ENCODE assay signal across 20 cellular contexts in the genomic region with DNA sequence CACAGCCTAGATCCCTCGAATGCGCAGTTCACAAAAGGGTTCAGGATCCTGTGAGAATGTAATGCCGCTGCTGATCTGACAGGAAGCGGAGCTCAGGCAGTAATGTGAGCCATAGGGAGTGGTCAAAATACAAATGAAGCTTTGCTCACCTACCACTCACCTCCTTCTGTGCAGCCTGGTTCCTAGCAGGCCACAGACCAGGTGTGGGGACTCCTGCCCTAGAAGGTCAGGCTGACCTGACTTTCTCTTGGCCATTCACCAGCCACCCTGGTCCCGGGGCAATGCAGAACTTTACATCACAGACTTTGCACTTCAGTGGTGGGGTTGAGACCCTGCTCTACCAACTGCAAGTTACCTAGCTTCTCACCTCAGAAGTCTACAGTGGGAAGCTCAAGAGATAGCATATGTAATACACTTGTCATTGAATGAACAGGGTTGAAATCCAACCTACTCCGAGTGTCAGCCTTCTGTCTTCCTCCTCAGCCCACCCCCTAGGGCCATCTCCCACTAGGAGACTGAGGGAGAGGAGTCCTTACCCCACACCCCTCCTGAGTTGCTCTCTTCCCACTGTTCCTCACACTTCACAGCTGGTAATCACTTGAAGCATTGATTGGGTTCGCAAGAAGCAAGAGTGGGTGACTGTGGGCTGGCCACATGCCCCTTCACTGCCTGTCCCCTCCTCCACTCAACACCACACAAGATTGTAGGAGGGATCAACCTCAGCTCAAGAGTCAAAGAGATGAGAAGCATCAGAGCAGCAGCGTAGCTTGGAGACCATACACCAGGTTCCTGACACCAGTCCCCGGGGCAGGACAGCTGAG. TPM values are rescaled to one million over a fixed set of nuclear protein-coding genes. Genes with fewer than 3 reads are reported as not detected.
A peak's percentile ranks its signal among the peaks of the same experiment; 100 is the strongest.
DNase-seq lines count a peak whose midpoint lies in the region; ATAC-seq and TF ChIP-seq lines count a peak whose summit lies in the region.
"Had no signal": no experiment of that assay in that cellular context is flagged by ENCODE, and none has a peak within 500 bp of the region (broad histone marks: within the 10 kb centered on the region; RNA-seq: fewer than 3 reads in every experiment).

No MANE protein-coding gene starts in this region.

- intact Hi-C loops in CD4-positive, alpha-beta memory T cell (cut with micrococcal nuclease) = no loop called here
- intact Hi-C loops in Panc1 (cut with micrococcal nuclease; ENCODE audit: unreplicated experiment) = no loop called here

- peak in 2 of 3 donors; percentile 36 to 59 for DNase-seq in CD4-positive, CD25-positive, alpha-beta regulatory T cell
- peak in 3 of 5 donors; percentile 33 to 48 (median 46) for DNase-seq in CD4-positive, alpha-beta memory T cell
- DNase-seq in Panc1 (ENCODE audit: low read depth, low spot score) = no peak
- DNase-seq in stimulated activated naive CD4-positive, alpha-beta T cell treated with Interleukin-2 at 50 U/mL for 16 hours (lab: John Stamatoyannopoulos, UW) = no peak
- no peak for DNase-seq in germinal center (ENCODE audit: low spot score)
- DNase-seq in NCI-H2227 (lab: John Stamatoyannopoulos, UW; ENCODE audit: unreplicated experiment) = no peak
- DNase-seq: activated B cell treated with CpG ODN at 0.5 μM for 24 hours, dermis blood vessel endothelial cell, glutamatergic neuron, Kasumi-1, NCI-H1436 treated with DMSO at 0.1 percent for 48 hours, RPMI8226 had no signal

- no peak overlapping the region for H3K4me3 Mint-ChIP-seq in CD4-positive, CD25-positive, alpha-beta regulatory T cell
- no peak overlapping the region for H3K4me3 Mint-ChIP-seq in CD4-positive, alpha-beta memory T cell
- H3K4me3 Mint-ChIP-seq: activated B cell treated with CpG ODN at 0.5 μM for 24 hours; activated T-helper 1 cell treated with anti-CD3 and anti-CD28 coated beads, Interleukin-12 subunit alpha, Interleukin-12 subunit beta, Interleukin-2, Interleukin-4 antibody, amounts not matched to agents 30 ng/mL and 10 ng/mL and 1 ng/mL, durations not matched to agents 14 hours and 24 hours and 36 hours; memory B cell had no signal

- H3K36me3 ChIP-seq in CD4-positive, CD25-positive, alpha-beta regulatory T cell (ENCODE audit: control insufficient read depth, insufficient read depth, low read length) = no peaks in the 10 kb centered on the region
- no peaks in the 10 kb centered on the region for H3K36me3 ChIP-seq in CD4-positive, alpha-beta memory T cell (ENCODE audit: insufficient read depth, low read length)
- H3K36me3 ChIP-seq in Panc1 (ENCODE audit: control insufficient read depth, insufficient read depth, low read length) = no peaks in the 10 kb centered on the region
- H3K36me3 ChIP-seq: BLaER1, neutrophil had no signal

- H3K27me3 ChIP-seq in CD4-positive, CD25-positive, alpha-beta regulatory T cell (ENCODE audit: control insufficient read depth, insufficient read depth, low read length) = no peaks in the 10 kb centered on the region
- no peaks in the 10 kb centered on the region for H3K27me3 ChIP-seq in CD4-positive, alpha-beta memory T cell (ENCODE audit: insufficient read depth, low read length)
- H3K27me3 ChIP-seq in Panc1 (ENCODE audit: control insufficient read depth, insufficient read depth, low read length) = peaks cover 5% of the 10 kb centered on the region; the same call in 1 of the 2 replicates
- H3K27me3 ChIP-seq: BLaER1, neutrophil had no signal

- CTCF ChIA-PET in CD4-positive, alpha-beta memory T cell (lab: Charles Lee; ENCODE audit: partially characterized antibody) = interaction anchor here (0.8 to 1.5 kb wide), 5 partner anchors 11 to 38 kb away, joined by 3 to 8 read pairs (median 3); no protein-coding TSS in a partner anchor
- CTCF ChIA-PET in Panc1 (lab: Charles Lee) = interaction anchor here (0.6 kb wide), 1 partner anchor 17 kb away, joined by 3 read pairs; no protein-coding TSS in a partner anchor

- in situ Hi-C loops in Panc1 (cut with HindIII; ENCODE audit: low pct_unique_long_range_greater_than_20kb, low sequenced_read_pairs) = no loop called here

- peak overlapping the region in 1 of 3 donors; percentile 67 for H3K27ac Mint-ChIP-seq in CD4-positive, CD25-positive, alpha-beta regulatory T cell
- peak overlapping the region in 1 of 7 donors; percentile 65 for H3K27ac Mint-ChIP-seq in CD4-positive, alpha-beta memory T cell
- H3K27ac Mint-ChIP-seq: activated B cell treated with CpG ODN at 0.5 μM for 24 hours; activated T-helper 1 cell treated with anti-CD3 and anti-CD28 coated beads, Interleukin-12 subunit alpha, Interleukin-12 subunit beta, Interleukin-2, Interleukin-4 antibody, amounts not matched to agents 30 ng/mL and 10 ng/mL and 1 ng/mL, durations not matched to agents 14 hours and 24 hours and 36 hours; memory B cell had no signal

- no peaks in the 10 kb centered on the region for H3K36me3 Mint-ChIP-seq in CD4-positive, CD25-positive, alpha-beta regulatory T cell
- H3K36me3 Mint-ChIP-seq in CD4-positive, alpha-beta memory T cell = no peaks in the 10 kb centered on the region
- H3K36me3 Mint-ChIP-seq: memory B cell had no signal

- TF ChIP-seq CTCF in Panc1 (IDR thresholded peaks at IDR 0.05) = no peak

- no TSS peak for BruUV-seq in Panc1 (replicated peaks; lab: Mats Ljungman, UMichigan)

- peak in 1 of 2 donors; percentile 29 for ATAC-seq in CD4-positive, CD25-positive, alpha-beta regulatory T cell (ENCODE audit: low read depth in 2 of 2)
- ATAC-seq in Panc1 (peak; percentile 56), esophagus mucosa (peak; percentile 7)

- H3K27me3 Mint-ChIP-seq in CD4-positive, CD25-positive, alpha-beta regulatory T cell = peaks cover 14% of the 10 kb centered on the region
- no peaks in the 10 kb centered on the region for H3K27me3 Mint-ChIP-seq in CD4-positive, alpha-beta memory T cell

- no peaks in the 10 kb centered on the region for H3K4me1 ChIP-seq in CD4-positive, CD25-positive, alpha-beta regulatory T cell (ENCODE audit: control insufficient read depth, insufficient read depth, low read length, poor library complexity, severe bottlenecking)
- H3K4me1 ChIP-seq in CD4-positive, alpha-beta memory T cell (ENCODE audit: insufficient read depth, low read length) = no peaks in the 10 kb centered on the region
- H3K4me1 ChIP-seq in Panc1 (ENCODE audit: control insufficient read depth, insufficient read depth, low read length) = no peaks in the 10 kb centered on the region

- no peaks in the 10 kb centered on the region for H3K9me3 ChIP-seq in CD4-positive, CD25-positive, alpha-beta regulatory T cell (ENCODE audit: control insufficient read depth in 2 of 2, low read length in 2 of 2)
- H3K9me3 ChIP-seq in CD4-positive, alpha-beta memory T cell (ENCODE audit: control insufficient read depth in 1 of 2, low read length in 2 of 2) = no peaks in the 10 kb centered on the region
- no peaks in the 10 kb centered on the region for H3K9me3 ChIP-seq in Panc1 (ENCODE audit: control insufficient read depth, insufficient read depth, low read depth, low read length)
- H3K9me3 ChIP-seq: BLaER1, neutrophil had no signal

- no peak overlapping the region for H3K27ac ChIP-seq in CD4-positive, CD25-positive, alpha-beta regulatory T cell (ENCODE audit: insufficient read depth, low read length, poor library complexity, severe bottlenecking)
- no peak overlapping the region for H3K27ac ChIP-seq in CD4-positive, alpha-beta memory T cell (ENCODE audit: low read depth, low read length)
- H3K27ac ChIP-seq in Panc1 (ENCODE audit: low read length) = no peak overlapping the region
- H3K27ac ChIP-seq: BLaER1, neutrophil had no signal

- POLR2A ChIA-PET in CD4-positive, alpha-beta memory T cell (lab: Charles Lee; ENCODE audit: partially characterized antibody) = interaction anchor here (0.6 to 1.1 kb wide), 3 partner anchors 12 to 365 kb away, joined by 3 read pairs; no protein-coding TSS in a partner anchor
- POLR2A ChIA-PET in Panc1 (lab: Charles Lee) = no interaction called here

- H3K4me3 ChIP-seq in CD4-positive, CD25-positive, alpha-beta regulatory T cell (ENCODE audit: low read depth, low read length) = no peak overlapping the region
- H3K4me3 ChIP-seq in CD4-positive, alpha-beta memory T cell (ENCODE audit: low read length in 2 of 2) = no peak overlapping the region
- no peak overlapping the region for H3K4me3 ChIP-seq in Panc1 (ENCODE audit: low read depth in 2 of 2, low read length in 2 of 2)
- H3K4me3 ChIP-seq: BLaER1 had no signal

- peaks cover 0 to 1% (median 0%) of the 10 kb centered on the region in 4 donors for H3K4me1 Mint-ChIP-seq in CD4-positive, CD25-positive, alpha-beta regulatory T cell
- H3K4me1 Mint-ChIP-seq in CD4-positive, alpha-beta memory T cell = no peaks in the 10 kb centered on the region
- H3K4me1 Mint-ChIP-seq: activated B cell treated with CpG ODN at 0.5 μM for 24 hours had no signal

- H3K9me3 Mint-ChIP-seq in CD4-positive, CD25-positive, alpha-beta regulatory T cell = peaks cover 0 to 2% (median 0%) of the 10 kb centered on the region in 7 donors
- no peaks in the 10 kb centered on the region for H3K9me3 Mint-ChIP-seq in CD4-positive, alpha-beta memory T cell
- H3K9me3 Mint-ChIP-seq: activated B cell treated with CpG ODN at 0.5 μM for 24 hours; activated T-helper 1 cell treated with anti-CD3 and anti-CD28 coated beads, Interleukin-12 subunit alpha, Interleukin-12 subunit beta, Interleukin-2, Interleukin-4 antibody, amounts not matched to agents 30 ng/mL and 10 ng/mL and 1 ng/mL, durations not matched to agents 14 hours and 24 hours and 36 hours; memory B cell had no signal

RNA-seq across cellular contexts. Expression of a gene that starts 2.0 kb away (rescaled TPM):
- total RNA-seq in CD4-positive, CD25-positive, alpha-beta regulatory T cell = not detected
- polyA plus RNA-seq in CD4-positive, CD25-positive, alpha-beta regulatory T cell = under 1 TPM in 1 of 4 donors, not detected in 3; 0.39 TPM
- total RNA-seq in CD4-positive, alpha-beta memory T cell = under 1 TPM in 1 of 2 experiments, not detected in 1; 0.17 TPM
- under 1 TPM in 1 of 2 donors, not detected in 1; 0.23 TPM for polyA plus RNA-seq in CD4-positive, alpha-beta memory T cell
- total RNA-seq in Panc1 (2021; ENCODE audit: unreplicated experiment) (not detected), esophagus mucosa (not detected)
- not detected for polyA plus RNA-seq in Panc1 (2012; ENCODE audit: insufficient read length)
- total RNA-seq: activated B cell treated with CpG ODN at 0.5 μM for 24 hours; activated T-helper 1 cell treated with anti-CD3 and anti-CD28 coated beads, Interleukin-12 subunit alpha, Interleukin-12 subunit beta, Interleukin-2, Interleukin-4 antibody, amounts not matched to agents 30 ng/mL and 10 ng/mL and 1 ng/mL, durations not matched to agents 14 hours and 24 hours and 36 hours; Daoy; NCI-H460; temporal lobe had no signal

RNA-seq across cellular contexts. Expression of a gene that starts 22.1 kb away (rescaled TPM):
- not detected for total RNA-seq in CD4-positive, CD25-positive, alpha-beta regulatory T cell
- polyA plus RNA-seq in CD4-positive, CD25-positive, alpha-beta regulatory T cell = not detected
- total RNA-seq in CD4-positive, alpha-beta memory T cell = under 1 TPM; 0.23 to 0.33 TPM
- not detected for polyA plus RNA-seq in CD4-positive, alpha-beta memory T cell
- total RNA-seq in Panc1 (2021; ENCODE audit: unreplicated experiment) (0.28 TPM), esophagus mucosa (0.08 TPM)
- polyA plus RNA-seq in Panc1 (2012; ENCODE audit: insufficient read length) = 0.59 TPM
- total RNA-seq: activated B cell treated with CpG ODN at 0.5 μM for 24 hours; activated T-helper 1 cell treated with anti-CD3 and anti-CD28 coated beads, Interleukin-12 subunit alpha, Interleukin-12 subunit beta, Interleukin-2, Interleukin-4 antibody, amounts not matched to agents 30 ng/mL and 10 ng/mL and 1 ng/mL, durations not matched to agents 14 hours and 24 hours and 36 hours; Daoy; dermis blood vessel endothelial cell; NCI-H460 had no signal

Comparison
In these comparisons a context has a peak if more than half of its experiments do, and no peak if none do; other contexts are left out.
1. DNase-seq: peak in CD4-positive, CD25-positive, alpha-beta regulatory T cell (2 of 3) and CD4-positive, alpha-beta memory T cell (3 of 5); none in Panc1 (single experiment), stimulated activated naive CD4-positive, alpha-beta T cell treated with Interleukin-2 at 50 U/mL for 16 hours (single experiment), germinal center (single experiment) and NCI-H2227 (single experiment).